ENCODE assay signal across 8 cellular contexts in genomic region chr6:32178547-32179440, GRCh38. TPM values are rescaled to one million over a fixed set of nuclear protein-coding genes. Genes with fewer than 3 reads are reported as not detected.
A peak's percentile ranks its signal among the peaks of the same experiment; 100 is the strongest.
DNase-seq lines count a peak whose midpoint lies in the region; ATAC-seq, FAIRE-seq and TF ChIP-seq lines count a peak whose summit lies in the region.

No MANE protein-coding gene starts in this region.

- peak overlapping the region; percentile 92 for H3K27ac ChIP-seq in GM23248
- H3K27ac ChIP-seq in Panc1 (ENCODE audit: low read length), result peak overlapping the region; percentile 98
- peak overlapping the region; percentile 86 to 96 (median 90) for H3K27ac ChIP-seq in pancreas

- peak overlapping the region; percentile 83 for H2AFZ ChIP-seq in GM23248

- H3K27me3 ChIP-seq in GM23248 (replicated peaks; ENCODE audit: insufficient read depth) (no peaks in the 10 kb centered on the region), Panc1 (ENCODE audit: control insufficient read depth, insufficient read depth, low read length) (no peaks in the 10 kb centered on the region), pancreas (no peaks in the 10 kb centered on the region)

- WGBS in GM23248 (ENCODE audit: low coverage in 1 of 2, low lambda C conversion rate in 2 of 2, missing lambda C conversion rate in 2 of 2), 2 experiments, result 3 to 8% methylated on average over 13 to 24 of the region's 24 CpGs
- WGBS in pancreas, 2 donors, result 2 to 3% methylated on average over 21 to 24 of the region's 24 CpGs

- H3K9me2 ChIP-seq in GM23248 (ENCODE audit: insufficient read depth), result no peaks in the 10 kb centered on the region

- peak overlapping the region; percentile 92 for H3K4me3 ChIP-seq in GM23248
- H3K4me3 ChIP-seq in Panc1 (ENCODE audit: low read depth in 2 of 2, low read length in 2 of 2), result peak overlapping the region; percentile 61 to 64
- H3K4me3 ChIP-seq in epithelial cell of esophagus (ENCODE audit: low read length), result peak overlapping the region; percentile 66
- H3K4me3 ChIP-seq in pancreas, result peak overlapping the region; percentile 28 to 88 (median 48)

- H3K9me3 ChIP-seq in GM23248 (ENCODE audit: low read depth), result no peaks in the 10 kb centered on the region
- no peaks in the 10 kb centered on the region for H3K9me3 ChIP-seq in Panc1 (ENCODE audit: control insufficient read depth, insufficient read depth, low read depth, low read length)
- no peaks in the 10 kb centered on the region for H3K9me3 ChIP-seq in pancreas

- H3K4me2 ChIP-seq in GM23248 (ENCODE audit: unreplicated experiment), result peak overlapping the region; percentile 87

- DNase-seq in GM23248 (peak; percentile 53), Panc1 (ENCODE audit: low read depth, low spot score) (no peak), epithelial cell of esophagus (ENCODE audit: low read depth) (no peak), pancreas (peak in 1 of 6 donors; percentile 78), NCI-H187 treated with DMSO at 0.1 percent for 48 hours (lab: John Stamatoyannopoulos, UW) (no peak)
- no peak for DNase-seq in stimulated activated CD4-positive, alpha-beta T cell treated with anti-CD3 and anti-CD28 coated beads, Interleukin-15, amount 100 ng/mL, for 24 hours
- no peak for DNase-seq in effector CD4-positive, alpha-beta T cell

- ATAC-seq in Panc1, result no peak
- no peak for ATAC-seq in pancreas
- ATAC-seq in esophagus mucosa, result no peak

- H3K4me1 ChIP-seq in GM23248 (ENCODE audit: insufficient read depth) (peaks cover 18% of the 10 kb centered on the region), Panc1 (ENCODE audit: control insufficient read depth, insufficient read depth, low read length) (peaks cover 30% of the 10 kb centered on the region), pancreas (peaks cover 20 to 31% (median 24%) of the 10 kb centered on the region in 3 donors)

- H3K36me3 ChIP-seq in GM23248 (ENCODE audit: low read depth) (no peaks in the 10 kb centered on the region), Panc1 (ENCODE audit: control insufficient read depth, insufficient read depth, low read length) (0 out of 2 replicates have a peak, but pooled peaks cover 3% of the 10 kb centered on the region), pancreas (no peaks in the 10 kb centered on the region)

- peaks cover 34% of the 10 kb centered on the region for H3K79me2 ChIP-seq in GM23248 (ENCODE audit: insufficient read depth)

- no peak for FAIRE-seq in pancreas (lab: Jason Lieb, UNC)

- CTCF ChIA-PET in Panc1 (lab: Charles Lee), result no interaction called here

- POLR2A ChIA-PET in Panc1 (lab: Charles Lee), result interaction anchor here (0.7 kb wide), 1 partner anchor 11 kb away, joined by 10 read pairs; the partner anchor contains the start of gene PBX2

- H4K20me1 ChIP-seq in GM23248 (ENCODE audit: insufficient read depth), result no peaks in the 10 kb centered on the region

- in situ Hi-C loops in GM23248 (cut with MboI) (no loop called here), Panc1 (cut with HindIII; ENCODE audit: low pct_unique_long_range_greater_than_20kb, low sequenced_read_pairs) (no loop called here)

- TSS peak; percentile 90 for BruUV-seq in Panc1 (replicated peaks; lab: Mats Ljungman, UMichigan)

- H3F3A ChIP-seq in GM23248 (ENCODE audit: insufficient read depth), result peaks cover 13% of the 10 kb centered on the region

- no peak for TF ChIP-seq CTCF in Panc1 (IDR thresholded peaks at IDR 0.05)
- TF ChIP-seq CTCF in epithelial cell of esophagus (IDR thresholded peaks at IDR 0.05; ENCODE audit: insufficient read depth, low read depth, low read length, missing control alignments), result no peak
- no peak for TF ChIP-seq CTCF in pancreas (IDR thresholded peaks at IDR 0.05)

- H3K9ac ChIP-seq in GM23248, result peak overlapping the region; percentile 96

- intact Hi-C loops in Panc1 (cut with micrococcal nuclease; ENCODE audit: unreplicated experiment) (no loop called here), pancreas (cut with DNase I) (no loop called here)

RNA-seq across cellular contexts. Expression of gene RNF5, which starts 0.6 kb away (rescaled TPM):
- total RNA-seq in GM23248 (2014; rRNA removed; shearing (Covaris generic)), result 48.1 and 48.2 TPM in 2 replicates
- 58.8 and 63.2 TPM in 2 replicates for polyA plus RNA-seq in GM23248 (2016; fragmentation: Nextera tagmentation; extraction: Ambion mirVana)
- 82.3 TPM for total RNA-seq in Panc1 (2021; ENCODE audit: unreplicated experiment)
- 158 TPM for polyA plus RNA-seq in Panc1 (2012; ENCODE audit: insufficient read length)
- total RNA-seq in pancreas, result 10 to 100 TPM; 16.1 to 28.5 (median 23.2) TPM
- polyA plus RNA-seq in pancreas, result 10 to 100 TPM; 29.0 to 41.4 TPM
- 30.4 TPM for total RNA-seq in esophagus mucosa

RNA-seq across cellular contexts. Expression of gene AGPAT1, which starts 2.9 kb away (rescaled TPM):
- total RNA-seq in GM23248 (2014; rRNA removed; shearing (Covaris generic)), result 57.2 and 71.2 TPM in 2 replicates
- polyA plus RNA-seq in GM23248 (2016; fragmentation: Nextera tagmentation; extraction: Ambion mirVana) (36.9 and 39.7 TPM in 2 replicates), pancreas (10 to 100 TPM; 19.6 to 24.5 TPM)
- total RNA-seq in Panc1 (2021; ENCODE audit: unreplicated experiment) (88.4 TPM), pancreas (10 to 100 TPM; 10.1 to 28.1 (median 15.7) TPM), esophagus mucosa (18.2 TPM)
- polyA plus RNA-seq in Panc1 (2012; ENCODE audit: insufficient read length), result 111 TPM

RNA-seq across cellular contexts. Expression of gene AGER, which starts 5.3 kb away (rescaled TPM):
- 0.22 TPM in 1 of 2 replicates, not detected in the other for total RNA-seq in GM23248 (2014; rRNA removed; shearing (Covaris generic))
- 1.2 and 1.4 TPM in 2 replicates for polyA plus RNA-seq in GM23248 (2016; fragmentation: Nextera tagmentation; extraction: Ambion mirVana)
- total RNA-seq in Panc1 (2021; ENCODE audit: unreplicated experiment), result 3.7 TPM
- 3.2 TPM for polyA plus RNA-seq in Panc1 (2012; ENCODE audit: insufficient read length)
- 1 to 10 TPM; 1.9 to 4.4 (median 2.9) TPM for total RNA-seq in pancreas
- 10 to 100 TPM; 14.1 to 20.6 TPM for polyA plus RNA-seq in pancreas
- total RNA-seq in esophagus mucosa, result 2.7 TPM

RNA-seq across cellular contexts. Expression of gene PBX2, which starts 11.2 kb away (rescaled TPM):
- total RNA-seq in GM23248 (2014; rRNA removed; shearing (Covaris generic)), result 25.4 and 27.6 TPM in 2 replicates
- polyA plus RNA-seq in GM23248 (2016; fragmentation: Nextera tagmentation; extraction: Ambion mirVana) (2.6 and 3.1 TPM in 2 replicates), pancreas (10 to 100 TPM; 45.9 to 56.3 TPM)
- total RNA-seq in Panc1 (2021; ENCODE audit: unreplicated experiment) (76.2 TPM), pancreas (10 to 100 TPM; 20.4 to 45.7 (median 26.1) TPM), esophagus mucosa (34.7 TPM)
- polyA plus RNA-seq in Panc1 (2012; ENCODE audit: insufficient read length), result 76.9 TPM

RNA-seq across cellular contexts. Expression of gene GPSM3, which starts 13.6 kb away (rescaled TPM):
- 5.4 and 7.7 TPM in 2 replicates for total RNA-seq in GM23248 (2014; rRNA removed; shearing (Covaris generic))
- polyA plus RNA-seq in GM23248 (2016; fragmentation: Nextera tagmentation; extraction: Ambion mirVana) (6.8 and 7.3 TPM in 2 replicates), pancreas (1 to 10 TPM; 5.2 to 5.4 TPM)
- total RNA-seq in Panc1 (2021; ENCODE audit: unreplicated experiment) (2.0 TPM), pancreas (10 to 100 TPM in 1 of 6 donors, 1 to 10 TPM in 3, under 1 TPM in 2; 0.59 to 10.1 (median 2.9) TPM), esophagus mucosa (2.2 TPM)
- polyA plus RNA-seq in Panc1 (2012; ENCODE audit: insufficient read length), result 2.4 TPM
